Comparison of ENCODE assay signal across 28 cellular contexts in genomic region chrX:23982891-23983290, GRCh38.
"Had no signal": no experiment of that assay in that cellular context is flagged by ENCODE, and none has a peak within 500 bp of the region (broad histone marks: within the 10 kb centered on the region; RNA-seq: fewer than 3 reads in every experiment).

No MANE protein-coding gene starts in this region.

- H3K9me3 ChIP-seq: gastrocnemius medialis, left lung, mucosa of descending colon, neutrophil, pancreas, right lobe of liver, thoracic aorta, transverse colon, vagina had no signal

- H3K4me3 Mint-ChIP-seq: dendritic cell treated with granulocyte-macrophage colony-stimulating factor and Interleukin-4, amounts not matched to agents 40 ng/mL and 50 ng/mL, for 4 days; endodermal cell; mesothelial cell of epicardium; naive B cell; natural killer cell treated with Interleukin-12 subunit alpha and Interleukin-12 subunit beta and Interleukin-15 and Interleukin-18, amount 100 ng/mL, for 72 hours; neural crest cell; stimulated activated naive B cell treated with anti-CD40 and anti-IgM and Interleukin-4, amounts not matched to agents 10 μg/mL and 1 μg/mL and 100 μg/mL, for 72 hours; stimulated activated naive CD8-positive, alpha-beta T cell treated with anti-CD3 and anti-CD28 coated beads, Interleukin-15, Interleukin-2, amounts not matched to agents 100 ng/mL and 50 ng/mL, for 24 hours had no signal

- ATAC-seq: esophagus mucosa; gastrocnemius medialis; left cardiac atrium; left lung; mucosa of descending colon; natural killer cell treated with Interleukin-12 subunit alpha and Interleukin-12 subunit beta and Interleukin-15 and Interleukin-18, amount 100 ng/mL, for 72 hours; pancreas; right lobe of liver; stimulated activated naive B cell treated with anti-CD40 and anti-IgM and Interleukin-4, amounts not matched to agents 10 μg/mL and 1 μg/mL and 100 μg/mL, for 72 hours had no signal

- DNase-seq: effector CD8-positive, alpha-beta T cell; endodermal cell; foreskin fibroblast; gastrocnemius medialis; head of caudate nucleus; left cardiac atrium; left lung; mesenchymal stem cell; mucosa of descending colon; naive B cell; pancreas; right lobe of liver; small intestine; stimulated activated CD4-positive, alpha-beta T cell treated with anti-CD3 and anti-CD28 coated beads, Interleukin-15, amount 100 ng/mL, for 24 hours; stimulated activated CD4-positive, alpha-beta T cell treated with anti-CD3 and anti-CD28 coated beads, Interleukin-2, amount 100 ng/mL, for 48 hours; stimulated activated naive B cell treated with anti-CD40 and anti-IgM and Interleukin-4, amounts not matched to agents 10 μg/mL and 1 μg/mL and 100 μg/mL, for 72 hours; transverse colon had no signal

- H3K4me1 Mint-ChIP-seq: neural crest cell; stimulated activated naive B cell treated with anti-CD40 and anti-IgM and Interleukin-4, amounts not matched to agents 10 μg/mL and 1 μg/mL and 100 μg/mL, for 72 hours had no signal

- H3K27me3 ChIP-seq: gastrocnemius medialis, neutrophil, transverse colon, vagina had no signal

- H3K4me1 ChIP-seq: gastrocnemius medialis, left lung, pancreas, right lobe of liver, transverse colon, vagina had no signal

- H3K9me3 Mint-ChIP-seq: dendritic cell treated with granulocyte-macrophage colony-stimulating factor and Interleukin-4, amounts not matched to agents 40 ng/mL and 50 ng/mL, for 4 days; endodermal cell; mesothelial cell of epicardium; naive B cell; natural killer cell treated with Interleukin-12 subunit alpha and Interleukin-12 subunit beta and Interleukin-15 and Interleukin-18, amount 100 ng/mL, for 72 hours; neural crest cell; stimulated activated naive B cell treated with anti-CD40 and anti-IgM and Interleukin-4, amounts not matched to agents 10 μg/mL and 1 μg/mL and 100 μg/mL, for 72 hours; stimulated activated naive CD8-positive, alpha-beta T cell treated with anti-CD3 and anti-CD28 coated beads, Interleukin-15, Interleukin-2, amounts not matched to agents 100 ng/mL and 50 ng/mL, for 24 hours had no signal

- H3K27ac ChIP-seq: epithelial cell of prostate, gastrocnemius medialis, left lung, neutrophil, pancreas, right lobe of liver, thoracic aorta, transverse colon, vagina had no signal

- H3K27me3 Mint-ChIP-seq: dendritic cell treated with granulocyte-macrophage colony-stimulating factor and Interleukin-4, amounts not matched to agents 40 ng/mL and 50 ng/mL, for 4 days; progenitor cell of endocrine pancreas; stimulated activated naive CD8-positive, alpha-beta T cell treated with anti-CD3 and anti-CD28 coated beads, Interleukin-15, Interleukin-2, amounts not matched to agents 100 ng/mL and 50 ng/mL, for 24 hours had no signal

- H3K36me3 ChIP-seq: thoracic aorta, transverse colon had no signal

- H3K4me3 ChIP-seq: gastrocnemius medialis, left lung, mucosa of descending colon, pancreas, right lobe of liver, thoracic aorta, transverse colon, vagina had no signal

- FAIRE-seq: small intestine had no signal

- H3K27ac Mint-ChIP-seq: dendritic cell treated with granulocyte-macrophage colony-stimulating factor and Interleukin-4, amounts not matched to agents 40 ng/mL and 50 ng/mL, for 4 days; endodermal cell; natural killer cell treated with Interleukin-12 subunit alpha and Interleukin-12 subunit beta and Interleukin-15 and Interleukin-18, amount 100 ng/mL, for 72 hours; progenitor cell of endocrine pancreas; stimulated activated naive B cell treated with anti-CD40 and anti-IgM and Interleukin-4, amounts not matched to agents 10 μg/mL and 1 μg/mL and 100 μg/mL, for 72 hours; stimulated activated naive CD8-positive, alpha-beta T cell treated with anti-CD3 and anti-CD28 coated beads, Interleukin-15, Interleukin-2, amounts not matched to agents 100 ng/mL and 50 ng/mL, for 24 hours had no signal
